Comparison of ENCODE assay signal across 21 cellular contexts in genomic region chr3:197021729-197022404, GRCh38. TPM values are rescaled to one million over a fixed set of nuclear protein-coding genes. Genes with fewer than 3 reads are reported as not detected.
DNase-seq lines count a peak whose midpoint lies in the region; ATAC-seq and TF ChIP-seq lines count a peak whose summit lies in the region.
"Had no signal": no experiment of that assay in that cellular context is flagged by ENCODE, and none has a peak within 500 bp of the region (broad histone marks: within the 10 kb centered on the region; RNA-seq: fewer than 3 reads in every experiment).

No MANE protein-coding gene starts in this region.

- in situ Hi-C loops in GM13976 (cut with MboI; ENCODE audit: low sequenced_read_pairs, unreplicated experiment), result loop anchor here (25.0 kb wide), 1 partner anchor 165 kb away; no protein-coding TSS in a partner anchor

- H3K4me3 ChIP-seq in heart right ventricle (no peak overlapping the region), mesendoderm (ENCODE audit: low read length) (no peak overlapping the region), testis (no peak overlapping the region)
- H3K4me3 ChIP-seq: lung, prostate gland had no signal

- no peak overlapping the region for H4K8ac ChIP-seq in mesendoderm (ENCODE audit: low read depth, low read length)

- H3K4me1 ChIP-seq in heart right ventricle (peaks cover 0 to 20% (median 10%) of the 10 kb centered on the region in 9 donors), mesendoderm (ENCODE audit: control insufficient read depth, low read depth, low read length) (peaks cover 6% of the 10 kb centered on the region), testis (no peaks in the 10 kb centered on the region)
- H3K4me1 ChIP-seq: prostate gland had no signal

- H3K27me3 ChIP-seq in heart right ventricle (peaks cover 0 to 29% (median 3%) of the 10 kb centered on the region in 7 donors), mesendoderm (ENCODE audit: insufficient read depth, low read length, poor library complexity) (no peaks in the 10 kb centered on the region), testis (no peaks in the 10 kb centered on the region)

- WGBS in heart right ventricle, 2 donors, result 83 to 85% methylated on average over 15 of the region's 15 CpGs
- WGBS in mesendoderm (ENCODE audit: extremely low coverage, insufficient coverage, low lambda C conversion rate), result no CpG with 5 or more reads among the region's 15 CpGs
- WGBS in testis, 2 donors, result 85 to 87% methylated on average over 11 to 15 of the region's 15 CpGs

- no peak overlapping the region for H3K4ac ChIP-seq in mesendoderm (ENCODE audit: low read depth, low read length)

- no peak for ATAC-seq in heart right ventricle

- DNase-seq in cardiac septum (ENCODE audit: low spot score) (peak; percentile 65), heart right ventricle (no peak), NCI-H526 (lab: John Stamatoyannopoulos, UW) (peak; percentile 48 to 77), mesendoderm (no peak), NCI-H2171 treated with DMSO at 0.1 percent for 48 hours (lab: John Stamatoyannopoulos, UW) (no peak), testis (no peak), GM13976 (ENCODE audit: low spot score) (no peak), NK-92 (lab: John Stamatoyannopoulos, UW; ENCODE audit: unreplicated experiment) (no peak)
- DNase-seq: activated CD4-positive, alpha-beta T cell treated with anti-CD3 and anti-CD28 coated beads, Interleukin-2, amount 50 U/mL, for 1 hour; activated CD8-positive, alpha-beta memory T cell treated with anti-CD3 and anti-CD28 coated beads, Interleukin-2, amount 50 U/mL, for 4 hours; activated naive CD8-positive, alpha-beta T cell treated with anti-CD3 and anti-CD28 coated beads, Interleukin-2, amount 10 ng/mL, durations not matched to agents 7 days and 5 days; C1 segment of cervical spinal cord; cerebellar nuclear complex; NCI-H1436 treated with DMSO at 0.1 percent for 48 hours; NCI-H2107; NCI-H510A; RPMI8226 had no signal

- H3K56ac ChIP-seq in mesendoderm (ENCODE audit: low read length), result no peak overlapping the region

- H2AK5ac ChIP-seq in mesendoderm (ENCODE audit: low read length), result no peak overlapping the region

- H3K79me2 ChIP-seq in mesendoderm (ENCODE audit: control insufficient read depth, insufficient read depth, low read length), result no peaks in the 10 kb centered on the region

- H3K9me3 ChIP-seq in heart right ventricle, result no peaks in the 10 kb centered on the region
- H3K9me3 ChIP-seq in testis, result no peaks in the 10 kb centered on the region
- H3K9me3 ChIP-seq: neutrophil, prostate gland had no signal

- peak overlapping the region; percentile 15 for H3K23ac ChIP-seq in mesendoderm (ENCODE audit: low read length)

- H2BK120ac ChIP-seq in mesendoderm (ENCODE audit: low read depth, low read length), result no peak overlapping the region

- H3K9ac ChIP-seq in mesendoderm (ENCODE audit: low read length), result no peak overlapping the region

- TF ChIP-seq CTCF in heart right ventricle (IDR thresholded peaks at IDR 0.05) (no peak), testis (IDR thresholded peaks at IDR 0.05) (no peak), GM13976 (IDR thresholded peaks at IDR 0.05; ENCODE audit: borderline replicate concordance, control extremely low read depth, extremely low read depth, insufficient read depth, missing control alignments) (no peak)

- H3K36me3 ChIP-seq in heart right ventricle (no peaks in the 10 kb centered on the region), mesendoderm (ENCODE audit: control insufficient read depth, insufficient read depth, low read length) (no peaks in the 10 kb centered on the region), testis (ENCODE audit: low read depth, missing control alignments) (no peaks in the 10 kb centered on the region)
- H3K36me3 ChIP-seq: neutrophil, prostate gland had no signal

- H3K4me2 ChIP-seq in mesendoderm (ENCODE audit: low read length), result no peak overlapping the region

- H2BK5ac ChIP-seq in mesendoderm (ENCODE audit: low read length), result no peak overlapping the region

- H3K18ac ChIP-seq in mesendoderm (ENCODE audit: low read length), result no peak overlapping the region

- H3K79me1 ChIP-seq in mesendoderm (ENCODE audit: low read length), result no peaks in the 10 kb centered on the region

- H2BK15ac ChIP-seq in mesendoderm (replicated peaks; ENCODE audit: low read depth), result no peak overlapping the region

- intact Hi-C loops in cardiac septum (cut with DNase I) (no loop called here), heart right ventricle (cut with DNase I) (no loop called here), testis (cut with DNase I; ENCODE audit: low total_unique reads) (no loop called here)

- no peak overlapping the region for H3K27ac ChIP-seq in heart right ventricle
- no peak overlapping the region for H3K27ac ChIP-seq in mesendoderm (ENCODE audit: low read depth, low read length)
- no peak overlapping the region for H3K27ac ChIP-seq in testis
- H3K27ac ChIP-seq: neutrophil, prostate gland, VCaP had no signal

- no peak overlapping the region for H4K5ac ChIP-seq in mesendoderm (ENCODE audit: low read length)

- TF ChIP-seq POLR2A in testis (IDR thresholded peaks at IDR 0.05), result no peak

RNA-seq across cellular contexts. Expression of gene MELTF, which starts 7.8 kb away (rescaled TPM):
- total RNA-seq in cardiac septum (10.8 TPM), heart right ventricle (10 to 100 TPM in 3 of 10 donors, 1 to 10 TPM in 7; 2.5 to 27.5 (median 6.3) TPM), testis (10 to 100 TPM; 11.1 to 14.7 TPM)
- polyA plus RNA-seq in heart right ventricle (10 to 100 TPM in 1 of 2 donors, 1 to 10 TPM in 1; 8.5 to 31.4 TPM), testis (ENCODE audit: insufficient read depth, low read depth, low replicate concordance) (5.7 TPM)
- 0.95 TPM for polyA plus RNA-seq in mesendoderm (2013, experiment 1 of 2)
- polyA plus RNA-seq in mesendoderm (2013, experiment 2 of 2), result 0.73 TPM

RNA-seq across cellular contexts. Expression of gene PIGZ, which starts 53.2 kb away (rescaled TPM):
- total RNA-seq in cardiac septum (5.9 TPM), heart right ventricle (1 to 10 TPM; 4.4 to 7.7 (median 6.0) TPM), testis (1 to 10 TPM; 3.9 to 4.5 TPM)
- polyA plus RNA-seq in heart right ventricle (1 to 10 TPM; 2.2 to 7.3 TPM), testis (ENCODE audit: insufficient read depth, low read depth, low replicate concordance) (3.0 TPM)
- 0.03 TPM for polyA plus RNA-seq in mesendoderm (2013, experiment 1 of 2)
- 0.01 TPM for polyA plus RNA-seq in mesendoderm (2013, experiment 2 of 2)

Comparison
In these comparisons a context has a peak if more than half of its experiments do, and no peak if none do; other contexts are left out.
1. DNase-seq: peak in cardiac septum (single experiment) and NCI-H526 (2 of 2); none in heart right ventricle (0 of 2), mesendoderm (single experiment), NCI-H2171 treated with DMSO at 0.1 percent for 48 hours (single experiment), testis (single experiment), GM13976 (single experiment) and NK-92 (single experiment).